ENCODE assay signal across 27 cellular contexts in genomic region chr16:79497951-79498350, GRCh38.
"Had no signal": no experiment of that assay in that cellular context is flagged by ENCODE, and none has a peak within 500 bp of the region (broad histone marks: within the 10 kb centered on the region; RNA-seq: fewer than 3 reads in every experiment).

No MANE protein-coding gene starts in this region.

- ATAC-seq: left lobe of liver, sciatic nerve had no signal

- H3K27me3 Mint-ChIP-seq: memory B cell; natural killer cell treated with Interleukin-12 subunit alpha and Interleukin-12 subunit beta and Interleukin-15 and Interleukin-18, amount 100 ng/mL, for 72 hours; type B pancreatic cell had no signal

- H3K36me3 Mint-ChIP-seq: memory B cell; natural killer cell treated with Interleukin-12 subunit alpha and Interleukin-12 subunit beta and Interleukin-15 and Interleukin-18, amount 100 ng/mL, for 72 hours; type B pancreatic cell had no signal

- H3K4me1 Mint-ChIP-seq: memory B cell, neural crest cell had no signal

- H3K27ac ChIP-seq: esophagus squamous epithelium, heart right ventricle, neutrophil, prostate gland, right atrium auricular region, stomach, testis, tibial artery had no signal

- H3K4me3 Mint-ChIP-seq: memory B cell, neural crest cell, type B pancreatic cell had no signal

- H3K27me3 ChIP-seq: esophagus squamous epithelium, heart right ventricle, neutrophil, right atrium auricular region, stomach, testis, tibial artery had no signal

- DNase-seq: cortex of kidney; effector CD8-positive, alpha-beta T cell; erythroblast; esophagus squamous epithelium; foreskin melanocyte; glutamatergic neuron; heart right ventricle; hypothalamus; stimulated activated CD4-positive, alpha-beta T cell treated with anti-CD3 and anti-CD28 coated beads, Interleukin-12 subunit alpha, Interleukin-12 subunit beta, amount 100 ng/mL, for 4 hours; stimulated activated CD4-positive, alpha-beta T cell treated with anti-CD3 and anti-CD28 coated beads, Interleukin-1b, Interleukin-23, amount 100 ng/mL, for 48 hours; stimulated activated CD4-positive, alpha-beta T cell treated with anti-CD3 and anti-CD28 coated beads, Interleukin-4, amount 100 ng/mL, for 1 hour; stimulated activated CD8-positive, alpha-beta memory T cell treated with anti-CD3 and anti-CD28 coated beads, Interleukin-4, amount 100 ng/mL, for 48 hours; stimulated activated naive CD4-positive, alpha-beta T cell treated with Interleukin-2 at 50 U/mL for 16 hours; stomach; testis; tibial artery had no signal

- H3K9me3 ChIP-seq: neutrophil, prostate gland, right atrium auricular region, testis had no signal

- H3K36me3 ChIP-seq: esophagus squamous epithelium, heart right ventricle, neutrophil, prostate gland, right atrium auricular region, stomach, tibial artery had no signal

- H3K9me3 Mint-ChIP-seq: natural killer cell treated with Interleukin-12 subunit alpha and Interleukin-12 subunit beta and Interleukin-15 and Interleukin-18, amount 100 ng/mL, for 72 hours; neural crest cell; type B pancreatic cell had no signal

- H3K4me1 ChIP-seq: esophagus squamous epithelium, prostate gland, right atrium auricular region, stomach, testis, tibial artery had no signal

- H3K27ac Mint-ChIP-seq: memory B cell; natural killer cell treated with Interleukin-12 subunit alpha and Interleukin-12 subunit beta and Interleukin-15 and Interleukin-18, amount 100 ng/mL, for 72 hours; type B pancreatic cell had no signal

- H3K4me3 ChIP-seq: esophagus squamous epithelium, heart right ventricle, lung, prostate gland, right atrium auricular region, smooth muscle cell, stomach, testis, tibial artery had no signal
